19 cellular contexts compared by ENCODE assay signal in the genomic region with DNA sequence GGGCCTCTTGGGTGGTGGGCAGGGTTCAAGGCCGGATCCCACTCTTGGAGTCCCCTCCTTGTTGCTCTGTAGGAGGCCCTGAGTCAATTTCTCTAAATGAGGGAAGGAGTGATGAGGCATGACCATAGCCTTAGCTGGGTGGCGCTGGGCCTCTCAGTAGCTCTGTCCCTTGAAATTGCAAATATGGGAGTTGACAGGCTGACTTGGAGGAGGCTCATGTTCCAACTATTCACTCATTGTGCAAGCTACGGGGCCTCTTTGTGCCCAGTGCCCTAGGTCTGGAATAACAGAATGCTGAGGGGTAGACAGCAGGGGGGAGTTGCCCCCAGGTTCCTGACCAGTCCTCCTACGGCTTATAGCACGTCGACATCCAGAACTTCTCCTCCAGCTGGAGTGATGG. TPM values are rescaled to one million over a fixed set of nuclear protein-coding genes. Genes with fewer than 3 reads are reported as not detected.
DNase-seq lines count a peak whose midpoint lies in the region; ATAC-seq and TF ChIP-seq lines count a peak whose summit lies in the region.
"Had no signal": no experiment of that assay in that cellular context is flagged by ENCODE, and none has a peak within 500 bp of the region (broad histone marks: within the 10 kb centered on the region; RNA-seq: fewer than 3 reads in every experiment).

No MANE protein-coding gene starts in this region.

- no peak for TF ChIP-seq EP300 in suprapubic skin (IDR thresholded peaks at IDR 0.05)

- ATAC-seq in activated CD8-positive, alpha-beta T cell treated with anti-CD3 and anti-CD28 coated beads, Interleukin-2, amount 10 ng/mL, durations not matched to agents 7 days and 5 days: no peak
- ATAC-seq: foreskin keratinocyte, left lung, T-helper 17 cell had no signal

- no peak overlapping the region for H3K9ac ChIP-seq in iPS-20b (ENCODE audit: low read depth, low read length)

- H3K4me3 ChIP-seq in ascending aorta (no peak overlapping the region), iPS-20b (ENCODE audit: low read length) (peak overlapping the region; percentile 32; the same call in 1 of the 2 replicates), suprapubic skin (no peak overlapping the region)
- H3K4me3 ChIP-seq: left lung, pancreas had no signal

- H3K4me1 ChIP-seq in ascending aorta (peaks cover 9 to 74% of the 10 kb centered on the region in 2 donors), iPS-20b (ENCODE audit: insufficient read depth, low read length) (peaks cover 8% of the 10 kb centered on the region; the same call in 1 of the 2 replicates), suprapubic skin (peaks cover 24% of the 10 kb centered on the region)
- H3K4me1 ChIP-seq: foreskin keratinocyte, left lung, pancreas had no signal

- H3K36me3 ChIP-seq in ascending aorta (peaks cover 71 to 76% of the 10 kb centered on the region in 2 donors), iPS-20b (ENCODE audit: insufficient read depth, low read depth, low read length) (no peaks in the 10 kb centered on the region), suprapubic skin (peaks cover 70% of the 10 kb centered on the region)

- in situ Hi-C loops in GM13977 (cut with MboI; ENCODE audit: low pct_unique_long_range_greater_than_20kb, low sequenced_read_pairs, unreplicated experiment): no loop called here

- no peak overlapping the region for H3K4me3 Mint-ChIP-seq in type B pancreatic cell
- no peak overlapping the region for H3K4me3 Mint-ChIP-seq in activated CD8-positive, alpha-beta T cell treated with anti-CD3 and anti-CD28 coated beads, Interleukin-2, amount 10 ng/mL, durations not matched to agents 7 days and 5 days
- H3K4me3 Mint-ChIP-seq: T-helper 17 cell had no signal

- H3K9me3 Mint-ChIP-seq in type B pancreatic cell: no peaks in the 10 kb centered on the region
- H3K9me3 Mint-ChIP-seq in activated CD8-positive, alpha-beta T cell treated with anti-CD3 and anti-CD28 coated beads, Interleukin-2, amount 10 ng/mL, durations not matched to agents 7 days and 5 days (ENCODE audit: insufficient read depth): no peaks in the 10 kb centered on the region

- H3K9me3 ChIP-seq in ascending aorta (no peaks in the 10 kb centered on the region), iPS-20b (ENCODE audit: insufficient read depth, low read depth, low read length) (no peaks in the 10 kb centered on the region), suprapubic skin (no peaks in the 10 kb centered on the region)
- H3K9me3 ChIP-seq: left lung, pancreas had no signal

- peak overlapping the region; percentile 98 to 99 for H3K27ac ChIP-seq in ascending aorta
- H3K27ac ChIP-seq in iPS-20b (ENCODE audit: low read length): no peak overlapping the region
- H3K27ac ChIP-seq in suprapubic skin: peak overlapping the region; percentile 54
- H3K27ac ChIP-seq: foreskin keratinocyte, left lung, pancreas had no signal

- CTCF ChIA-PET in activated CD8-positive, alpha-beta T cell treated with anti-CD3 and anti-CD28 coated beads, Interleukin-2, amount 10 ng/mL, durations not matched to agents 7 days and 5 days (lab: Charles Lee): no interaction called here

- DNase-seq in ELR (ENCODE audit: low read depth): peak; percentile 33
- peak in 1 of 2 donors; percentile 76 for DNase-seq in ascending aorta (ENCODE audit: low spot score in 2 of 2)
- DNase-seq in suprapubic skin (ENCODE audit: low spot score in 2 of 2): no peak
- no peak for DNase-seq in NCI-H2029 treated with DMSO at 0.1 percent for 48 hours (lab: John Stamatoyannopoulos, UW)
- no peak for DNase-seq in GM13977 (ENCODE audit: low spot score)
- DNase-seq in type B pancreatic cell (ENCODE audit: extremely low spot score, unreplicated experiment): no peak
- DNase-seq in activated CD8-positive, alpha-beta T cell treated with anti-CD3 and anti-CD28 coated beads, Interleukin-2, amount 10 ng/mL, durations not matched to agents 7 days and 5 days: no peak
- DNase-seq: activated CD8-positive, alpha-beta memory T cell treated with anti-CD3 and anti-CD28 coated beads for 24 hours; caudate nucleus; effector memory CD4-positive, alpha-beta T cell; foreskin keratinocyte; left lung; MV-4-11; NCI-H2029; NCI-H510A treated with DMSO at 0.1 percent for 48 hours; SHP77; T-helper 17 cell had no signal

- H3K27me3 ChIP-seq in ascending aorta (no peaks in the 10 kb centered on the region), iPS-20b (ENCODE audit: insufficient read depth, low read length) (peaks cover 12% of the 10 kb centered on the region; the same call in 1 of the 2 replicates), suprapubic skin (no peaks in the 10 kb centered on the region)
- H3K27me3 ChIP-seq: foreskin keratinocyte, left lung, pancreas had no signal

- intact Hi-C loops in ascending aorta (cut with DNase I): no loop called here

- POLR2A ChIA-PET in activated CD8-positive, alpha-beta T cell treated with anti-CD3 and anti-CD28 coated beads, Interleukin-2, amount 10 ng/mL, durations not matched to agents 7 days and 5 days (lab: Charles Lee): no interaction called here

- TF ChIP-seq POLR2A in suprapubic skin (IDR thresholded peaks at IDR 0.05): no peak

- TF ChIP-seq CTCF in ascending aorta (IDR thresholded peaks at IDR 0.05) (no peak), suprapubic skin (IDR thresholded peaks at IDR 0.05) (no peak), GM13977 (IDR thresholded peaks at IDR 0.05; ENCODE audit: extremely low read depth, insufficient read depth, missing control alignments) (no peak), type B pancreatic cell (conservative IDR thresholded peaks at IDR 0.05) (no peak)

- no peak overlapping the region for H3K27ac Mint-ChIP-seq in type B pancreatic cell
- no peak overlapping the region for H3K27ac Mint-ChIP-seq in activated CD8-positive, alpha-beta T cell treated with anti-CD3 and anti-CD28 coated beads, Interleukin-2, amount 10 ng/mL, durations not matched to agents 7 days and 5 days
- H3K27ac Mint-ChIP-seq: T-helper 17 cell had no signal

- peaks cover 6% of the 10 kb centered on the region for H3K36me3 Mint-ChIP-seq in type B pancreatic cell
- H3K36me3 Mint-ChIP-seq in activated CD8-positive, alpha-beta T cell treated with anti-CD3 and anti-CD28 coated beads, Interleukin-2, amount 10 ng/mL, durations not matched to agents 7 days and 5 days (ENCODE audit: low read depth): peaks cover 17% of the 10 kb centered on the region

- 96% methylated on average over 6 of the region's 6 CpGs for WGBS in suprapubic skin

- H3K27me3 Mint-ChIP-seq in type B pancreatic cell: no peaks in the 10 kb centered on the region
- no peaks in the 10 kb centered on the region for H3K27me3 Mint-ChIP-seq in activated CD8-positive, alpha-beta T cell treated with anti-CD3 and anti-CD28 coated beads, Interleukin-2, amount 10 ng/mL, durations not matched to agents 7 days and 5 days (ENCODE audit: low read depth)
- H3K27me3 Mint-ChIP-seq: T-helper 17 cell had no signal

- H3K4me1 Mint-ChIP-seq in type B pancreatic cell (ENCODE audit: unreplicated experiment): no peaks in the 10 kb centered on the region
- H3K4me1 Mint-ChIP-seq in activated CD8-positive, alpha-beta T cell treated with anti-CD3 and anti-CD28 coated beads, Interleukin-2, amount 10 ng/mL, durations not matched to agents 7 days and 5 days (ENCODE audit: low read depth): no peaks in the 10 kb centered on the region

RNA-seq across cellular contexts. Expression of a gene that starts 8.0 kb away (rescaled TPM):
- total RNA-seq in ascending aorta (1,262 TPM), suprapubic skin (10 to 100 TPM; 37.4 to 72.1 (median 56.0) TPM), type B pancreatic cell (ENCODE audit: low replicate concordance) (13.7 and 22.4 TPM in 2 replicates)
- under 1 TPM; 0.76 to 0.87 TPM for total RNA-seq in activated CD8-positive, alpha-beta T cell treated with anti-CD3 and anti-CD28 coated beads, Interleukin-2, amount 10 ng/mL, durations not matched to agents 7 days and 5 days

RNA-seq across cellular contexts. Expression of a gene that starts 18.3 kb away (rescaled TPM):
- total RNA-seq in ascending aorta: 671 TPM
- 10 to 100 TPM; 42.3 to 54.6 (median 50.5) TPM for total RNA-seq in suprapubic skin
- 27.1 and 54.0 TPM in 2 replicates for total RNA-seq in type B pancreatic cell (ENCODE audit: low replicate concordance)
- total RNA-seq in activated CD8-positive, alpha-beta T cell treated with anti-CD3 and anti-CD28 coated beads, Interleukin-2, amount 10 ng/mL, durations not matched to agents 7 days and 5 days: 10 to 100 TPM; 51.0 to 61.7 TPM

RNA-seq across cellular contexts. Expression of a gene that starts 23.4 kb away (rescaled TPM):
- total RNA-seq in ascending aorta (1.3 TPM), suprapubic skin (1 to 10 TPM in 3 of 4 donors, under 1 TPM in 1; 0.26 to 3.2 (median 2.5) TPM), type B pancreatic cell (ENCODE audit: low replicate concordance) (8.7 and 9.3 TPM in 2 replicates)
- not detected for total RNA-seq in activated CD8-positive, alpha-beta T cell treated with anti-CD3 and anti-CD28 coated beads, Interleukin-2, amount 10 ng/mL, durations not matched to agents 7 days and 5 days

RNA-seq across cellular contexts. Expression of a gene that starts 40.9 kb away (rescaled TPM):
- total RNA-seq in ascending aorta (not detected), suprapubic skin (1 to 10 TPM; 3.1 to 9.5 (median 7.6) TPM), type B pancreatic cell (ENCODE audit: low replicate concordance) (0.14 and 0.75 TPM in 2 replicates)
- not detected for total RNA-seq in activated CD8-positive, alpha-beta T cell treated with anti-CD3 and anti-CD28 coated beads, Interleukin-2, amount 10 ng/mL, durations not matched to agents 7 days and 5 days
- total RNA-seq: pancreas, T-helper 17 cell had no signal

Comparison
In these comparisons a context has a peak if more than half of its experiments do, and no peak if none do; other contexts are left out.
1. RNA of a gene that starts 8.0 kb away (total RNA-seq): 1,262 TPM in ascending aorta (single experiment); 37.4 to 72.1 TPM in suprapubic skin, 13.7 to 22.4 TPM in type B pancreatic cell and 0.76 to 0.87 TPM in activated CD8-positive, alpha-beta T cell treated with anti-CD3 and anti-CD28 coated beads, Interleukin-2, amount 10 ng/mL, durations not matched to agents 7 days and 5 days; every median in the first group is over 10 times any median in the second.
2. RNA of a gene that starts 18.3 kb away (total RNA-seq): 671 TPM in ascending aorta (single experiment); 51.0 to 61.7 TPM in activated CD8-positive, alpha-beta T cell treated with anti-CD3 and anti-CD28 coated beads, Interleukin-2, amount 10 ng/mL, durations not matched to agents 7 days and 5 days, 27.1 to 54.0 TPM in type B pancreatic cell and 42.3 to 54.6 TPM in suprapubic skin; every median in the first group is over 10 times any median in the second.